1 cellular context compared by ENCODE assay signal in the genomic region with DNA sequence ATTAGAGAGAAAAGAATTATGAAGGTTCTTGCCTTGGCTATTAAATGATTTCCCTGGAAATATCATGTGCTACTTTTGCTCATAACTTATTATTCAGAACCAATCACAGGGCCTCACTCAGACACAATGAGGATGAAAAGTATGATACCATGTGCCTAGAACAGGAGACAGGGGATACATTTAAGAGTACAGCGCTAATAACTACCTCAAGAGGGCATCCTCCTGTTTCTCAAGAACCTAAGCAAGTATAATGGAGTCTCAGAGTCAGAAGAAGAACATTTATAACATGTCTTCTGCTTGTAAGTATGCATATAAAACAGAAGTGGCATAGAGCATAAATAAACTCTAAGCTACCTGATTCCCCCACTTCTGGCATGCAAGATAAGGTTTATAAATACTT.
TF ChIP-seq lines count a peak whose summit lies in the region.

No MANE protein-coding gene starts in this region.

TF ChIP-seq in WTC11, 78 proteins besides CTCF, POLR2A, EP300 and RAD21 (continued from another document):
- TF ChIP-seq, protein P1, sequence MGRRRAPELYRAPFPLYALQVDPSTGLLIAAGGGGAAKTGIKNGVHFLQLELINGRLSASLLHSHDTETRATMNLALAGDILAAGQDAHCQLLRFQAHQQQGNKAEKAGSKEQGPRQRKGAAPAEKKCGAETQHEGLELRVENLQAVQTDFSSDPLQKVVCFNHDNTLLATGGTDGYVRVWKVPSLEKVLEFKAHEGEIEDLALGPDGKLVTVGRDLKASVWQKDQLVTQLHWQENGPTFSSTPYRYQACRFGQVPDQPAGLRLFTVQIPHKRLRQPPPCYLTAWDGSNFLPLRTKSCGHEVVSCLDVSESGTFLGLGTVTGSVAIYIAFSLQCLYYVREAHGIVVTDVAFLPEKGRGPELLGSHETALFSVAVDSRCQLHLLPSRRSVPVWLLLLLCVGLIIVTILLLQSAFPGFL (CRISPR knock-in tag; IDR thresholded peaks at IDR 0.05; ENCODE audit: borderline replicate concordance): no peak
- TF ChIP-seq ELF4 (CRISPR knock-in tag; IDR thresholded peaks at IDR 0.05; ENCODE audit: low read depth) (no peak), SMAD4 (CRISPR knock-in tag; IDR thresholded peaks at IDR 0.05) (no peak), JAZF1 (CRISPR knock-in tag; IDR thresholded peaks at IDR 0.05) (no peak)
- TF ChIP-seq, protein P2, sequence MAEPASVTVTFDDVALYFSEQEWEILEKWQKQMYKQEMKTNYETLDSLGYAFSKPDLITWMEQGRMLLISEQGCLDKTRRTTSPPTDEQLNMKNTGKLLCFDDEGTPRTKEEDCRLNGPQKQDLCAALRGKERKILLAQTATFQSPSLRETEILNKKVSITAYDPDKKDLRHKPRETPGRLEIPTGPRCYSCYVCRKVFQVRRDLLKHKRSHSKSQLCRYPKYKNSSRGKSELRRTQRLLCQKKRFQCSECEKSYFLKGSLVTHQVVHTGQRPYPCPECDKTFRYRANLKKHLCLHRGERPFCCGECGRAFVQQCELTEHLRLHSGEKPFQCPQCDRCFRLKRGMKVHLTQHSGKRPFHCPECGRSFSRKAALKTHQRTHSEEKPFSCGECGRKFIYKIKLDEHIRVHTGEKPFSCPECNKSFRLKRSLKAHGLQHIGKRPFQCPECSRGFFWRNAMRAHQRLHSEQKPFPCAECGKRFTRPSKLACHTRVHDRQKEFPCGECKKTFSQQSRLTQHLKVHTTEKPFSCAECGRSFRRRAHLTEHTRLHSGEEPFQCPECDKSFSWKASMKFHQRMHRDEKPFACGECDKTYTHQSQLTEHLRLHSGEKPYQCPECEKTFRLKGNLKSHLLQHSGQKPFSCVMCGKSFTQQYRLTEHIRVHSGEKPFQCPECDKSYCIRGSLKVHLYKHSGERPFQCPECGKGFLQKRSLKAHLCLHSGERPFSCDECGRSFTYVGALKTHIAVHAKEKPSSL (CRISPR knock-in tag; conservative IDR thresholded peaks at IDR 0.05): no peak
